In genomic region chr17:7043544-7044268, GRCh38 we compare ENCODE assay signal across 8 cellular contexts. TPM values are rescaled to one million over a fixed set of nuclear protein-coding genes. Genes with fewer than 3 reads are reported as not detected.
DNase-seq lines count a peak whose midpoint lies in the region; ATAC-seq, FAIRE-seq and TF ChIP-seq lines count a peak whose summit lies in the region.

TSS of gene SLC16A11 (minus strand) at chr17:7044092. CDS start at chr17:7043513, 579 bp downstream.

- H3K79me1 ChIP-seq in H1 (ENCODE audit: low read depth, low read length): no peaks in the 10 kb centered on the region

- peak within 1 kb of the TSS; percentile 87 for H4K8ac ChIP-seq in H1 (ENCODE audit: extremely low read depth, insufficient read depth, low read length)

- no peak within 1 kb of the TSS for H3K23ac ChIP-seq in H1 (ENCODE audit: insufficient read length)

- no peak within 1 kb of the TSS for H2BK120ac ChIP-seq in H1 (replicated peaks; ENCODE audit: low read depth, low read length)

- no peak for TF ChIP-seq POLR2A in H1 (IDR thresholded peaks at IDR 0.05; ENCODE audit: control extremely low read depth in 1 of 2, low read depth in 2 of 2, low read length in 2 of 2)

- FAIRE-seq in H1 (lab: Jason Lieb, UNC): no peak

- WGBS in H1 (ENCODE audit: extremely low coverage in 1 of 2, insufficient coverage in 1 of 2, insufficient read length in 1 of 2, insufficient replicate concordance in 2 of 2, low coverage in 1 of 2, low lambda C conversion rate in 2 of 2, missing lambda C conversion rate in 1 of 2), 2 experiments: 8% methylated on average over 28 of the region's 58 CpGs; no CpG with 5 or more reads in 1 of the 2 experiments
- WGBS in urinary bladder: 3% methylated on average over 58 of the region's 58 CpGs

- peak within 1 kb of the TSS; percentile 37 to 66 (median 47) for H3K4me3 ChIP-seq in H1 (ENCODE audit: extremely low read depth in 1 of 4, insufficient read depth in 2 of 4, low read depth in 3 of 4, low read length in 4 of 4)
- H3K4me3 ChIP-seq in urinary bladder (ENCODE audit: low read depth, low read length): peak within 1 kb of the TSS; percentile 22

- no peak within 1 kb of the TSS for H4K91ac ChIP-seq in H1 (replicated peaks; ENCODE audit: insufficient read length, low read length)

- H3K18ac ChIP-seq in H1 (ENCODE audit: extremely low read depth, low read length): peak within 1 kb of the TSS; percentile 71

- no peak within 1 kb of the TSS for H3K9ac ChIP-seq in H1 (replicated peaks in 1 of 4; ENCODE audit: extremely low read depth in 1 of 4, low read depth in 3 of 4, low read length in 3 of 4)

- no peaks in the 10 kb centered on the region for H3K79me2 ChIP-seq in H1 (ENCODE audit: control insufficient read depth in 1 of 2, insufficient read depth in 2 of 2, low read length in 2 of 2)

- no peak for TF ChIP-seq EP300 in H1 (IDR thresholded peaks at IDR 0.05; ENCODE audit: borderline replicate concordance in 1 of 2, low read depth in 2 of 2, low read length in 2 of 2)

- no peaks in the 10 kb centered on the region for H3K9me3 ChIP-seq in H1 (ENCODE audit: insufficient read depth in 2 of 2, low read depth in 1 of 2, low read length in 1 of 2)

- peak within 1 kb of the TSS; percentile 46; the same call in 1 of the 2 replicates for H2BK15ac ChIP-seq in H1 (ENCODE audit: low read length)

- H3K23me2 ChIP-seq in H1 (ENCODE audit: low read depth, low read length): peaks cover 32% of the 10 kb centered on the region; the same call in 1 of the 2 replicates

- H3K4me1 ChIP-seq in H1 (replicated peaks in 1 of 4; ENCODE audit: control insufficient read depth in 3 of 4, insufficient read depth in 4 of 4, low read length in 3 of 4) (peaks cover 0 to 18% (median 17%) of the 10 kb centered on the region in 4 experiments; a peak in 6 of 7 replicates), urinary bladder (ENCODE audit: insufficient read depth) (peaks cover 2% of the 10 kb centered on the region)

- peak; percentile 54 for DNase-seq in activated T-cell treated with anti-CD3 and anti-CD28 coated beads, Interleukin-2, amount 50 U/mL, for 1 hour
- no peak for DNase-seq in activated T-cell treated with anti-CD3 and anti-CD28 coated beads for 4 hours
- peak in 3 of 5 experiments; percentile 6 to 38 (median 12) for DNase-seq in T-helper 2 cell
- DNase-seq in H1 (ENCODE audit: low read depth in 1 of 2, low spot score in 2 of 2): peak in 1 of 2 experiments; percentile 75
- DNase-seq in myocyte (ENCODE audit: low read depth): peak; percentile 43

- H3K4me2 ChIP-seq in H1 (ENCODE audit: insufficient read depth in 1 of 2, low read depth in 2 of 2, low read length in 2 of 2): peak within 1 kb of the TSS; percentile 93 to 94

- TF ChIP-seq CTCF in H1 (IDR thresholded peaks at IDR 0.05; ENCODE audit: control extremely low read depth in 1 of 3, insufficient read depth in 1 of 3, low read depth in 1 of 3, low read length in 3 of 3): no peak

- H3K56ac ChIP-seq in H1 (replicated peaks; ENCODE audit: insufficient read length, low read depth, low read length): peak within 1 kb of the TSS; percentile 7

- H4K5ac ChIP-seq in H1 (ENCODE audit: insufficient read length, low read depth, low read length): no peak within 1 kb of the TSS

- H3K36me3 ChIP-seq in H1 (ENCODE audit: control insufficient read depth in 2 of 4, insufficient read depth in 4 of 4, low read length in 3 of 4) (no peaks in the 10 kb centered on the region), urinary bladder (ENCODE audit: insufficient read depth) (no peaks in the 10 kb centered on the region)

- H3K14ac ChIP-seq in H1 (ENCODE audit: insufficient read length): no peak within 1 kb of the TSS

- H2BK20ac ChIP-seq in H1 (ENCODE audit: low read length): no peak within 1 kb of the TSS

- H2AFZ ChIP-seq in H1 (ENCODE audit: low read length): peak within 1 kb of the TSS; percentile 37; the same call in 1 of the 2 replicates

- peak within 1 kb of the TSS; percentile 66 for H3K4ac ChIP-seq in H1 (replicated peaks; ENCODE audit: insufficient read length, low read depth, low read length)

- no peak for TF ChIP-seq RAD21 in H1 (IDR thresholded peaks at IDR 0.05 in 1 of 2, conservative IDR thresholded peaks at IDR 0.05 in 1 of 2; ENCODE audit: low read depth in 2 of 2, low read length in 2 of 2)

- no peak for ATAC-seq in GM21619 (IDR thresholded peaks at IDR 0.05; ENCODE audit: unreplicated experiment)
- ATAC-seq in GM19395 (IDR thresholded peaks at IDR 0.05; ENCODE audit: unreplicated experiment): no peak

- H3K27ac ChIP-seq in H1 (ENCODE audit: low read depth, low read length) (no peak within 1 kb of the TSS), urinary bladder (ENCODE audit: low read depth) (no peak within 1 kb of the TSS)

- peaks cover 0 to 9% of the 10 kb centered on the region in 2 experiments for H4K20me1 ChIP-seq in H1 (replicated peaks in 1 of 2; ENCODE audit: control insufficient read depth in 1 of 2, insufficient read depth in 2 of 2, low read length in 2 of 2)

- no peak within 1 kb of the TSS for H2AK5ac ChIP-seq in H1 (ENCODE audit: low read depth, low read length)

- POLR2A ChIA-PET in H1 (lab: Charles Lee; ENCODE audit: partially characterized antibody): interaction anchor here (0.6 to 3.0 kb wide), 3 partner anchors 20 to 195 kb away, joined by 3 to 13 read pairs (median 4); partner anchors contain the start of gene PHF23

- H3K27me3 ChIP-seq in H1 (replicated peaks in 1 of 4; ENCODE audit: control insufficient read depth in 3 of 4, extremely low read depth in 1 of 4, insufficient read depth in 3 of 4, low read length in 3 of 4): peaks cover 3 to 33% (median 32%) of the 10 kb centered on the region in 4 experiments

- CTCF ChIA-PET in H1 (lab: Charles Lee; ENCODE audit: partially characterized antibody): interaction anchor here (0.8 to 17.5 kb wide), 8 partner anchors 11 to 171 kb away, joined by 3 to 434 read pairs (median 24); partner anchors contain the start of gene ASGR1

- no peak within 1 kb of the TSS for H2BK12ac ChIP-seq in H1 (ENCODE audit: low read depth, low read length)

- H2BK5ac ChIP-seq in H1 (ENCODE audit: low read depth, low read length): no peak within 1 kb of the TSS

TF ChIP-seq in H1, 55 proteins besides CTCF, POLR2A, EP300 and RAD21:
- TF ChIP-seq RNF2 (IDR thresholded peaks at IDR 0.05; ENCODE audit: borderline replicate concordance, low read depth, low read length, missing control alignments, poor library complexity, severe bottlenecking) (peak; percentile 32), MAX (IDR thresholded peaks at IDR 0.05) (peak; percentile 49; the same call in 1 of the 2 replicates), NANOG (IDR thresholded peaks at IDR 0.05; ENCODE audit: insufficient read depth, low read depth, low read length, poor library complexity, severe bottlenecking) (no peak), SP1 (IDR thresholded peaks at IDR 0.05; ENCODE audit: low read depth, low read length) (no peak), PHF8 (conservative IDR thresholded peaks at IDR 0.05; ENCODE audit: low read depth, low read length) (no peak), SP4 (IDR thresholded peaks at IDR 0.05; ENCODE audit: low read length) (no peak), SUZ12 (IDR thresholded peaks at IDR 0.05; ENCODE audit: low read length) (0 out of 2 replicates have a peak, but pooled peaks have one; percentile 46), KDM4A (IDR thresholded peaks at IDR 0.05; ENCODE audit: low read depth, low read length, severe bottlenecking) (peak; percentile 38), E2F6 (IDR thresholded peaks at IDR 0.05) (0 out of 2 replicates have a peak, but pooled peaks have one; percentile 5), CTBP2 (IDR thresholded peaks at IDR 0.05; ENCODE audit: borderline replicate concordance, insufficient read depth, insufficient read length, low read length) (peak; percentile 42), SRF (IDR thresholded peaks at IDR 0.05; ENCODE audit: low read depth, low read length) (no peak), TAF1 (IDR thresholded peaks at IDR 0.05; ENCODE audit: low read depth, low read length) (no peak), ASH2L (IDR thresholded peaks at IDR 0.05; ENCODE audit: low read length) (no peak), BACH1 (IDR thresholded peaks at IDR 0.05; ENCODE audit: low read length) (no peak)

RNA-seq across cellular contexts. Expression of gene SLC16A11, which starts in this region (rescaled TPM):
- 0.35 and 0.67 TPM in 2 replicates for total RNA-seq in H1 (2021; fragmentation: NEBNext Ultra II Directional; extraction: Animal tissue kit (Norgen Biotek cat#: 25700))
- polyA plus RNA-seq in H1 (2011; rRNA removed) (0.39 and 0.85 TPM in 2 replicates), urinary bladder (1.5 TPM)
- polyA plus RNA-seq in H1 (2011; cell fraction: cytosol; rRNA removed): 0.47 TPM
- polyA plus RNA-seq in H1 (2011; cell fraction: nucleus; rRNA removed): 2.1 TPM
- polyA plus RNA-seq in H1 (2012, experiment 1 of 2): 0.19 to 0.96 TPM (median 0.62 TPM) in 4 replicates
- 0.34 TPM for polyA plus RNA-seq in H1 (2012, experiment 2 of 2)
- 0.65 TPM for polyA plus RNA-seq in H1 (2013, experiment 1 of 2)
- 0.57 TPM for polyA plus RNA-seq in H1 (2013, experiment 2 of 2)
- 0.10 TPM in 1 of 2 replicates, not detected in the other for polyA minus RNA-seq in H1 (2011; rRNA and poly(A)+ RNA removed)
- not detected for polyA minus RNA-seq in H1 (2011; cell fraction: cytosol; rRNA and poly(A)+ RNA removed)
- polyA minus RNA-seq in H1 (2011; cell fraction: nucleus; rRNA and poly(A)+ RNA removed): 0.90 TPM
- total RNA-seq in myocyte (0.78 TPM in 1 of 2 replicates, not detected in the other), urinary bladder (not detected)
- polyA plus RNA-seq in myocyte (2012): 0.16 TPM

Comparison
In these comparisons a context has a peak if more than half of its experiments do, and no peak if none do; other contexts are left out.
1. Peak in DNase-seq in myocyte; RNA of the gene not detected or under 1 TPM.